Comparison of ENCODE assay signal across 11 cellular contexts in the genomic region with DNA sequence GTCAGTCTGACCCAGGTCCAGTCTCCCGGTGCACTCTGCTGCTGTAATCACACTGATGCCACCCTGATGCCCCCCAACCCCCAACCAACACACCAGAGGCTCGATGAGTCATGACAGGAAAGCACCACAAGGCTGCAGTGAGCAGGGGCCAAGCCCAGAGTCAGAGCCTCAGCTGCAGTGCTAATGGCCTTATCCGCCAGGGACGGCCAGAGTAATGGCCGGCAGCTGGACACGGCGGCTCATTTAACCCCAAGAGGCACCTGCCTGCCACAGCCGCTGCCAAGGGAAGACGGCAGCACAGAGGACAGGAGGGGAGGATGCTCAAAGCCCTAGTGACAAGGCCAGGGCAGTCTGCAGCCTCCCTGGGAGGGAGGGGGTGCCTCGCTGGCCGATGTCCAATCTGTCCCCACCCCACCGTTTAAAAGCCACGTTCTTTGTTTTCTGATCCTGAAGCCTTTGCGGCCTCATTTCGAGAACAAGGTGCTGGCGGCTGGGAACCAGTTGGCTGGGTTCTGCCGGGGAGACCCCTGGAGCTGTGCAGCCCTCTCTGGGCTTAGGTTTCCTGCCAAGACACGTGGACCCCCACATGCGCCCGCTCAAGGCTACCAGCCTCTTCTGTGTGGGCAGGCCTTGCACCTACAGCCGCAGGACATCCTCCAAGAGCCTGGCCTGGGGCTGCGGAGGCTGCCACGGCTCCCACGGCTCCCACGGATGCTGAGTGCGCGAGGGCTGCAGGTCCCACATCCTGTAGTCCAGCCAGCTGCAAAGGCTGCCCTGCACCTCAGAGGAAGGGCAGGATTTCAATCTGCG. TPM values are rescaled to one million over a fixed set of nuclear protein-coding genes. Genes with fewer than 3 reads are reported as not detected.
A peak's percentile ranks its signal among the peaks of the same experiment; 100 is the strongest.
DNase-seq lines count a peak whose midpoint lies in the region; ATAC-seq and TF ChIP-seq lines count a peak whose summit lies in the region.
"Had no signal": no experiment of that assay in that cellular context is flagged by ENCODE, and none has a peak within 500 bp of the region (broad histone marks: within the 10 kb centered on the region; RNA-seq: fewer than 3 reads in every experiment).

No MANE protein-coding gene starts in this region.

- peak; percentile 34 for DNase-seq in Caki2 (ENCODE audit: low read depth)
- peak; percentile 52 for DNase-seq in NB4 (ENCODE audit: low read depth)
- peak; percentile 38 to 49 for DNase-seq in cardiac fibroblast (ENCODE audit: low read depth in 2 of 2)
- peak; percentile 29 for DNase-seq in occipital lobe (lab: John Stamatoyannopoulos, UW)
- no peak for DNase-seq in activated gamma-delta T cell (lab: John Stamatoyannopoulos, UW)
- DNase-seq: activated T-cell treated with anti-CD3 and anti-CD28 coated beads, Interleukin-2, amount 50 U/mL, for 4 hours; NCI-H187 had no signal

- TF ChIP-seq POLR2A in NB4 (IDR thresholded peaks at IDR 0.05; ENCODE audit: extremely low read depth, insufficient read length): no peak

- TF ChIP-seq CTCF in NB4 (IDR thresholded peaks at IDR 0.05; ENCODE audit: low read depth, low read length) (no peak), cardiac fibroblast (IDR thresholded peaks at IDR 0.05; ENCODE audit: low read depth, low read length) (no peak)

- in situ Hi-C loops in Caki2 (cut with HindIII; ENCODE audit: low pct_unique_long_range_greater_than_20kb, low sequenced_read_pairs): no loop called here

- H3K4me3 ChIP-seq in NB4 (ENCODE audit: low read depth, low read length) (no peak overlapping the region), cardiac fibroblast (replicated peaks in 1 of 2; ENCODE audit: low read depth in 2 of 2, low read length in 2 of 2) (no peak overlapping the region)
- H3K4me3 ChIP-seq: suprapubic skin had no signal

- ATAC-seq in GM18511 (IDR thresholded peaks at IDR 0.05; ENCODE audit: unreplicated experiment) (no peak), HG02884 (IDR thresholded peaks at IDR 0.05; ENCODE audit: unreplicated experiment) (no peak), HG03521 (IDR thresholded peaks at IDR 0.05; ENCODE audit: unreplicated experiment) (no peak)
- ATAC-seq: activated T-cell treated with anti-CD3 and anti-CD28 coated beads, Interleukin-2, amount 50 U/mL, for 4 hours had no signal

RNA-seq across cellular contexts. Expression of a gene that starts 13.1 kb away (rescaled TPM):
- total RNA-seq in Caki2 (2014; rRNA removed; shearing (Covaris generic); ENCODE audit: low replicate concordance): 21.6 and 28.3 TPM in 2 replicates
- 9.7 TPM for total RNA-seq in occipital lobe

RNA-seq across cellular contexts. Expression of a gene that starts 54.0 kb away (rescaled TPM):
- total RNA-seq in Caki2 (2014; rRNA removed; shearing (Covaris generic); ENCODE audit: low replicate concordance): 0.03 TPM in 1 of 2 replicates, not detected in the other
- 6.4 TPM for total RNA-seq in occipital lobe
- total RNA-seq: activated T-cell treated with anti-CD3 and anti-CD28 coated beads, Interleukin-2, amount 50 U/mL, for 4 hours had no signal
